Comparison of ENCODE assay signal across 8 cellular contexts in the genomic region with DNA sequence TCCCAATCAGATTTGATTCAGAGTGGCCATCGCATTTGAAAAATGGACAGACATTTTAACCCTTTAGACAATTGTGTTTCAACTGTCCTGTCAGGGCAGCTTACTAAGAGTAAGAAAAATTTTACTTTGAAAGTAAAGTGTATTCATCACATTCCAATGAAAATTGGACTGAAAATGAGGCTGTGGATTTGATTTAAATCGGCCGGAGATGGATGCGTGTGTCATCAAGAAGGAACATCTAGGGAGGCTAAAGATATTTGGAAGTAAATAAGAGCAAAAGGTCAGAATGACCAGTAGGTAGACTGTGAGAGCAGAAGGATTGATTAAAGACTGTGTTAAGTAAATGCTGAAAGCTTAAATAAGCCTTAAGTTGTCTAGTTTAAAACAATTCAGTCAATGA. TPM values are rescaled to one million over a fixed set of nuclear protein-coding genes. Genes with fewer than 3 reads are reported as not detected.
DNase-seq lines count a peak whose midpoint lies in the region; TF ChIP-seq lines count a peak whose summit lies in the region.

No MANE protein-coding gene starts in this region.

- H3K36me3 Mint-ChIP-seq in HFFc6 (ENCODE audit: low read depth): peaks cover 5% of the 10 kb centered on the region

- H3K9me3 ChIP-seq in adipocyte (ENCODE audit: control insufficient read depth, low read length) (no peaks in the 10 kb centered on the region), sigmoid colon (no peaks in the 10 kb centered on the region)

- TF ChIP-seq CTCF in AG09309 (IDR thresholded peaks at IDR 0.05; ENCODE audit: control insufficient read depth, insufficient read depth, low read depth, low read length, missing control alignments) (no peak), HFFc6 (IDR thresholded peaks at IDR 0.05) (0 out of 2 replicates have a peak, but pooled peaks have one; percentile 14), kidney epithelial cell (IDR thresholded peaks at IDR 0.05; ENCODE audit: insufficient read depth, low read length, poor library complexity, severe bottlenecking) (no peak), sigmoid colon (IDR thresholded peaks at IDR 0.05) (no peak)

- no peak overlapping the region for H3K27ac ChIP-seq in sigmoid colon

- TF ChIP-seq EP300 in sigmoid colon (IDR thresholded peaks at IDR 0.05): no peak

- no peak for DNase-seq in AG09309 (ENCODE audit: low read depth)
- DNase-seq in HFFc6: peak; percentile 25
- DNase-seq in adipocyte (ENCODE audit: low read depth): peak; percentile 54
- no peak for DNase-seq in kidney epithelial cell (ENCODE audit: low read depth)
- no peak for DNase-seq in H7
- DNase-seq in SW 1271 (lab: John Stamatoyannopoulos, UW): no peak
- no peak for DNase-seq in DMS153 (lab: John Stamatoyannopoulos, UW)
- DNase-seq in sigmoid colon: no peak

- peak overlapping the region; percentile 92 for H3K4me3 Mint-ChIP-seq in HFFc6

- H3K4me3 ChIP-seq in AG09309 (ENCODE audit: control insufficient read depth, low read depth, low read length) (peak overlapping the region; percentile 82), adipocyte (ENCODE audit: low read length) (peak overlapping the region; percentile 86), kidney epithelial cell (ENCODE audit: low read depth, low read length) (peak overlapping the region; percentile 5), H7 (ENCODE audit: insufficient read depth, low read depth, low read length) (no peak overlapping the region), sigmoid colon (no peak overlapping the region)

- H3K36me3 ChIP-seq in adipocyte (ENCODE audit: control insufficient read depth, insufficient read depth, low read length, severe bottlenecking) (peaks cover 7% of the 10 kb centered on the region), kidney epithelial cell (ENCODE audit: control insufficient read depth, insufficient read depth, low read length) (no peaks in the 10 kb centered on the region), H7 (replicated peaks; ENCODE audit: control insufficient read depth, insufficient read depth, low read length) (peaks cover 2% of the 10 kb centered on the region; the same call in 1 of the 2 replicates), sigmoid colon (peaks cover 0 to 1% (median 0%) of the 10 kb centered on the region in 4 donors)

- intact Hi-C loops in sigmoid colon (cut with DNase I): no loop called here

- peak overlapping the region; percentile 93 for H3K9ac ChIP-seq in adipocyte (ENCODE audit: low read length)

- WGBS in sigmoid colon, 2 donors: 75 to 89% methylated on average over 4 of the region's 4 CpGs

- H3K27me3 ChIP-seq in adipocyte (replicated peaks; ENCODE audit: control insufficient read depth, insufficient read depth, low read length) (no peaks in the 10 kb centered on the region), kidney epithelial cell (ENCODE audit: control insufficient read depth, insufficient read depth, low read length) (no peaks in the 10 kb centered on the region), H7 (ENCODE audit: control insufficient read depth, insufficient read depth, low read length) (no peaks in the 10 kb centered on the region; the same call in 1 of the 2 replicates), sigmoid colon (no peaks in the 10 kb centered on the region)

- peaks cover 35% of the 10 kb centered on the region for H3K4me1 Mint-ChIP-seq in HFFc6 (ENCODE audit: low read depth)

- no peak for TF ChIP-seq POLR2A in sigmoid colon (IDR thresholded peaks at IDR 0.05)

- H3K4me1 ChIP-seq in adipocyte (ENCODE audit: control insufficient read depth, insufficient read depth, low read length) (peaks cover 13% of the 10 kb centered on the region), sigmoid colon (peaks cover 0 to 29% (median 18%) of the 10 kb centered on the region in 4 donors)

- no peaks in the 10 kb centered on the region; the same call in 1 of the 2 replicates for H3K27me3 Mint-ChIP-seq in HFFc6 (ENCODE audit: insufficient read depth)

- peak overlapping the region; percentile 94 for H3K27ac Mint-ChIP-seq in HFFc6

- H3K9me3 Mint-ChIP-seq in HFFc6: peaks cover 6% of the 10 kb centered on the region

RNA-seq across cellular contexts. Expression of gene ZCCHC7, which starts 1.5 kb away (rescaled TPM):
- 10 to 100 TPM; 18.5 to 22.9 (median 18.8) TPM for total RNA-seq in HFFc6 (2021; fragmentation: NEBNext Ultra II Directional; extraction: Animal tissue kit (Norgen Biotek cat#: 25700))
- 18.0 and 20.2 TPM in 2 replicates for total RNA-seq in kidney epithelial cell
- total RNA-seq in H7 (2014; rRNA removed; shearing (Covaris generic)): 20.5 and 28.6 TPM in 2 replicates
- 10 to 100 TPM; 19.1 to 24.6 (median 22.8) TPM for total RNA-seq in sigmoid colon
- 10 to 100 TPM in 1 of 3 donors, 1 to 10 TPM in 2; 5.8 to 11.6 (median 7.8) TPM for polyA plus RNA-seq in sigmoid colon

Comparison
In these comparisons a context has a peak if more than half of its experiments do, and no peak if none do; other contexts are left out.
1. DNase-seq: peak in HFFc6 (single experiment) and adipocyte (single experiment); none in AG09309 (single experiment), kidney epithelial cell (single experiment), H7 (single experiment), SW 1271 (0 of 2), DMS153 (single experiment) and sigmoid colon (single experiment).
2. H3K4me3 ChIP-seq: peak in AG09309 (single experiment), adipocyte (single experiment) and kidney epithelial cell (single experiment); none in H7 (single experiment) and sigmoid colon (0 of 4).